Comparison of ENCODE assay signal across 1 cellular context in the genomic region with DNA sequence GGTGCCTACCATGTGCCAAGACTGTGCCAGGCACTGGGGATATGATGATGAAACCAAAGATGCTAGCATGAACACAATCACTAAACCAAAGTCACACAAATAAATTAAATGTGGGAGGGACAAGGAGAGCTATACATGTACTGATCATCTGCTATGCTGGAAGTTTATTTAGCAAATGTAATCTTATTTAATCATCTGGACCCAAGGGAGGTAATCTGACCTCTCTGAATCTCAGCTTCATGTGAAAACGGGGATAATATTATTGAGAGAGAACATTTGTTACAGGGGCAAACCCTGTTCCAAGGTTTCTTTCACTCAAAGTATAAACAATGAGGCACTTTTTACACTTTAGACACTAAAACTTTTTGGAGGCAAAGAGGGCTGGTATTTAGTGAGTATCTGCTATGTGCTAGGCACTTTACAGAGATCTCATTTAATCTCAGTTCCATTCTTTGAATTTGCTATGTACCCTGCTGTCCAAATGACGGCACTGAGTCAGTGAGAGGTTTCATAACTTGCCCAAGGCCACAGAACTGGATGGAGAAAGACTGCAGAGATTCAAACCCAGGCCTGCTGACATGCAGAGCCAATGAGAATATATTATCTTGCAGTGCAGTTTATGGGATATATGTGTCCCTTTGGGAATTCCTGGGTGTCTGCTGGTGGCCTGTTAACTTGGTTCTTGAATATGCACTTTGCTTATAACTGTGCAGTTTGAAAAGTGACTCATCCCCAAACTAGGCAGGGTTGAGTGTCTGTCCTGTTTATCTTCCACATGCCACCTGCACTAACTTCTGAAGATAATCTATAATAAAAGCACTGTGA.
A peak's percentile ranks its signal among the peaks of the same experiment; 100 is the strongest.
TF ChIP-seq lines count a peak whose summit lies in the region.

No MANE protein-coding gene starts in this region.

TF ChIP-seq in SK-N-SH, 30 proteins besides CTCF, POLR2A, EP300 and RAD21 (continued from another document):
- TF ChIP-seq, protein P1, sequence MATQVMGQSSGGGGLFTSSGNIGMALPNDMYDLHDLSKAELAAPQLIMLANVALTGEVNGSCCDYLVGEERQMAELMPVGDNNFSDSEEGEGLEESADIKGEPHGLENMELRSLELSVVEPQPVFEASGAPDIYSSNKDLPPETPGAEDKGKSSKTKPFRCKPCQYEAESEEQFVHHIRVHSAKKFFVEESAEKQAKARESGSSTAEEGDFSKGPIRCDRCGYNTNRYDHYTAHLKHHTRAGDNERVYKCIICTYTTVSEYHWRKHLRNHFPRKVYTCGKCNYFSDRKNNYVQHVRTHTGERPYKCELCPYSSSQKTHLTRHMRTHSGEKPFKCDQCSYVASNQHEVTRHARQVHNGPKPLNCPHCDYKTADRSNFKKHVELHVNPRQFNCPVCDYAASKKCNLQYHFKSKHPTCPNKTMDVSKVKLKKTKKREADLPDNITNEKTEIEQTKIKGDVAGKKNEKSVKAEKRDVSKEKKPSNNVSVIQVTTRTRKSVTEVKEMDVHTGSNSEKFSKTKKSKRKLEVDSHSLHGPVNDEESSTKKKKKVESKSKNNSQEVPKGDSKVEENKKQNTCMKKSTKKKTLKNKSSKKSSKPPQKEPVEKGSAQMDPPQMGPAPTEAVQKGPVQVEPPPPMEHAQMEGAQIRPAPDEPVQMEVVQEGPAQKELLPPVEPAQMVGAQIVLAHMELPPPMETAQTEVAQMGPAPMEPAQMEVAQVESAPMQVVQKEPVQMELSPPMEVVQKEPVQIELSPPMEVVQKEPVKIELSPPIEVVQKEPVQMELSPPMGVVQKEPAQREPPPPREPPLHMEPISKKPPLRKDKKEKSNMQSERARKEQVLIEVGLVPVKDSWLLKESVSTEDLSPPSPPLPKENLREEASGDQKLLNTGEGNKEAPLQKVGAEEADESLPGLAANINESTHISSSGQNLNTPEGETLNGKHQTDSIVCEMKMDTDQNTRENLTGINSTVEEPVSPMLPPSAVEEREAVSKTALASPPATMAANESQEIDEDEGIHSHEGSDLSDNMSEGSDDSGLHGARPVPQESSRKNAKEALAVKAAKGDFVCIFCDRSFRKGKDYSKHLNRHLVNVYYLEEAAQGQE (IDR thresholded peaks at IDR 0.05; ENCODE audit: low read depth, low read length): no peak
- TF ChIP-seq FOSL2 (IDR thresholded peaks at IDR 0.05; ENCODE audit: borderline replicate concordance, low read depth) (peak; percentile 49; the same call in 1 of the 2 replicates), MEF2A (IDR thresholded peaks at IDR 0.05; ENCODE audit: borderline replicate concordance, low read depth) (0 out of 2 replicates have a peak, but pooled peaks have one; percentile 10), JUND (IDR thresholded peaks at IDR 0.05) (peak; percentile 35; the same call in 1 of the 2 replicates), POLR2AphosphoS5 (IDR thresholded peaks at IDR 0.05; ENCODE audit: low read depth, low read length) (no peak), ELF1 (IDR thresholded peaks at IDR 0.05) (no peak)
- TF ChIP-seq, protein P2, sequence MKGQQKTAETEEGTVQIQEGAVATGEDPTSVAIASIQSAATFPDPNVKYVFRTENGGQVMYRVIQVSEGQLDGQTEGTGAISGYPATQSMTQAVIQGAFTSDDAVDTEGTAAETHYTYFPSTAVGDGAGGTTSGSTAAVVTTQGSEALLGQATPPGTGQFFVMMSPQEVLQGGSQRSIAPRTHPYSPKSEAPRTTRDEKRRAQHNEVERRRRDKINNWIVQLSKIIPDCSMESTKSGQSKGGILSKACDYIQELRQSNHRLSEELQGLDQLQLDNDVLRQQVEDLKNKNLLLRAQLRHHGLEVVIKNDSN (IDR thresholded peaks at IDR 0.05; ENCODE audit: borderline replicate concordance, low read depth): no peak
